In genomic region chr2:189614585-189614984, GRCh38 we compare ENCODE assay signal across 20 cellular contexts.
"Had no signal": no experiment of that assay in that cellular context is flagged by ENCODE, and none has a peak within 500 bp of the region (broad histone marks: within the 10 kb centered on the region; RNA-seq: fewer than 3 reads in every experiment).

No MANE protein-coding gene starts in this region.

- H3K36me3 ChIP-seq: tibial artery, vagina had no signal

- H3K9me3 Mint-ChIP-seq: activated CD4-positive, alpha-beta memory T cell treated with anti-CD3 and anti-CD28 coated beads for 36 hours; activated naive CD8-positive, alpha-beta T cell treated with anti-CD3 and anti-CD28 coated beads for 36 hours; activated T-helper 17 cell treated with anti-CD3 and anti-CD28 coated beads, Interleukin-2, amount 50 U/mL, for 72 hours; natural killer cell treated with Interleukin-12 subunit alpha and Interleukin-12 subunit beta and Interleukin-15 and Interleukin-18, amount 100 ng/mL, for 72 hours; WTC11 had no signal

- H3K27ac Mint-ChIP-seq: activated CD4-positive, alpha-beta memory T cell treated with anti-CD3 and anti-CD28 coated beads for 36 hours; activated CD4-positive, alpha-beta T cell treated with anti-CD3 and anti-CD28 coated beads for 36 hours; activated naive CD8-positive, alpha-beta T cell treated with anti-CD3 and anti-CD28 coated beads for 36 hours; activated T-helper 17 cell treated with anti-CD3 and anti-CD28 coated beads, Interleukin-2, amount 50 U/mL, for 72 hours; natural killer cell treated with Interleukin-12 subunit alpha and Interleukin-12 subunit beta and Interleukin-15 and Interleukin-18, amount 100 ng/mL, for 72 hours; WTC11 had no signal

- H3K4me3 Mint-ChIP-seq: activated CD4-positive, alpha-beta memory T cell treated with anti-CD3 and anti-CD28 coated beads for 36 hours; activated CD4-positive, alpha-beta T cell treated with anti-CD3 and anti-CD28 coated beads for 36 hours; activated naive CD8-positive, alpha-beta T cell treated with anti-CD3 and anti-CD28 coated beads for 36 hours; activated T-helper 17 cell treated with anti-CD3 and anti-CD28 coated beads, Interleukin-2, amount 50 U/mL, for 72 hours; natural killer cell treated with Interleukin-12 subunit alpha and Interleukin-12 subunit beta and Interleukin-15 and Interleukin-18, amount 100 ng/mL, for 72 hours; WTC11 had no signal

- H3K9me3 ChIP-seq: tibial artery, vagina had no signal

- H3K4me3 ChIP-seq: dorsolateral prefrontal cortex, tibial artery, vagina had no signal

- DNase-seq: activated CD4-positive, alpha-beta memory T cell treated with anti-CD3 and anti-CD28 coated beads for 36 hours; activated CD4-positive, alpha-beta T cell treated with anti-CD3 and anti-CD28 coated beads for 36 hours; activated naive CD4-positive, alpha-beta T cell; activated naive CD8-positive, alpha-beta T cell treated with anti-CD3 and anti-CD28 coated beads for 36 hours; activated T-cell treated with anti-CD3 and anti-CD28 coated beads, Interleukin-2, amount 50 U/mL, for 1 hour; amygdala; caudate nucleus; dorsolateral prefrontal cortex; foreskin melanocyte; mesendoderm; nucleus accumbens; stimulated activated CD4-positive, alpha-beta T cell treated with anti-CD3 and anti-CD28 coated beads, Interleukin-12 subunit alpha, Interleukin-12 subunit beta, amount 100 ng/mL, for 4 hours; stimulated activated CD4-positive, alpha-beta T cell treated with anti-CD3 and anti-CD28 coated beads, Interleukin-1b, Interleukin-23, amount 100 ng/mL, for 48 hours; stimulated activated CD8-positive, alpha-beta memory T cell treated with anti-CD3 and anti-CD28 coated beads, Interleukin-4, amount 100 ng/mL, for 48 hours; stimulated activated naive CD4-positive, alpha-beta T cell treated with Interleukin-2 at 50 U/mL for 16 hours; tibial artery had no signal

- H3K4me1 Mint-ChIP-seq: activated CD4-positive, alpha-beta T cell treated with anti-CD3 and anti-CD28 coated beads for 36 hours; activated naive CD8-positive, alpha-beta T cell treated with anti-CD3 and anti-CD28 coated beads for 36 hours; activated T-helper 17 cell treated with anti-CD3 and anti-CD28 coated beads, Interleukin-2, amount 50 U/mL, for 72 hours had no signal

- ATAC-seq: activated CD4-positive, alpha-beta T cell treated with anti-CD3 and anti-CD28 coated beads for 36 hours; activated T-helper 17 cell treated with anti-CD3 and anti-CD28 coated beads, Interleukin-2, amount 50 U/mL, for 72 hours; natural killer cell treated with Interleukin-12 subunit alpha and Interleukin-12 subunit beta and Interleukin-15 and Interleukin-18, amount 100 ng/mL, for 72 hours; WTC11 had no signal

- H3K36me3 Mint-ChIP-seq: activated CD4-positive, alpha-beta memory T cell treated with anti-CD3 and anti-CD28 coated beads for 36 hours; activated naive CD8-positive, alpha-beta T cell treated with anti-CD3 and anti-CD28 coated beads for 36 hours; natural killer cell treated with Interleukin-12 subunit alpha and Interleukin-12 subunit beta and Interleukin-15 and Interleukin-18, amount 100 ng/mL, for 72 hours; WTC11 had no signal

- H3K27ac ChIP-seq: dorsolateral prefrontal cortex had no signal

- H3K27me3 Mint-ChIP-seq: activated naive CD8-positive, alpha-beta T cell treated with anti-CD3 and anti-CD28 coated beads for 36 hours; activated T-helper 17 cell treated with anti-CD3 and anti-CD28 coated beads, Interleukin-2, amount 50 U/mL, for 72 hours had no signal
